Comparison of ENCODE assay signal across 31 cellular contexts in genomic region chr3:46609074-46609735, GRCh38. TPM values are rescaled to one million over a fixed set of nuclear protein-coding genes. Genes with fewer than 3 reads are reported as not detected.
DNase-seq lines count a peak whose midpoint lies in the region; ATAC-seq and TF ChIP-seq lines count a peak whose summit lies in the region.
"Had no signal": no experiment of that assay in that cellular context is flagged by ENCODE, and none has a peak within 500 bp of the region (broad histone marks: within the 10 kb centered on the region; RNA-seq: fewer than 3 reads in every experiment).

No MANE protein-coding gene starts in this region.

- H3K36me3 ChIP-seq in WERI-Rb-1, result no peaks in the 10 kb centered on the region
- H3K36me3 ChIP-seq in psoas muscle (ENCODE audit: insufficient read depth in 1 of 2, low read depth in 1 of 2), result no peaks in the 10 kb centered on the region
- H3K36me3 ChIP-seq: breast epithelium, left lung, Peyer's patch had no signal

- peaks cover 20% of the 10 kb centered on the region for H3K4me1 ChIP-seq in psoas muscle
- H3K4me1 ChIP-seq: breast epithelium, Peyer's patch had no signal

- ATAC-seq in left lobe of liver (peak; percentile 52), psoas muscle (peak; percentile 46 to 88 (median 64)), HG03439 (IDR thresholded peaks at IDR 0.05; ENCODE audit: unreplicated experiment) (no peak)
- no peak for ATAC-seq in stimulated activated naive B cell treated with anti-CD40 and anti-IgM and Interleukin-4, amounts not matched to agents 10 μg/mL and 1 μg/mL and 100 μg/mL, for 72 hours (replicated peaks)
- ATAC-seq: activated CD8-positive, alpha-beta T cell treated with anti-CD3 and anti-CD28 coated beads for 36 hours; left lung; naive thymus-derived CD8-positive, alpha-beta T cell; stimulated activated memory B cell treated with anti-CD40 and anti-IgM and Interleukin-4, amounts not matched to agents 10 μg/mL and 1 μg/mL and 100 μg/mL, for 72 hours had no signal

- no peaks in the 10 kb centered on the region for H3K4me1 Mint-ChIP-seq in activated CD4-positive, alpha-beta memory T cell treated with anti-CD3 and anti-CD28 coated beads for 36 hours (ENCODE audit: low read depth)
- H3K4me1 Mint-ChIP-seq in stimulated activated naive B cell treated with anti-CD40 and anti-IgM and Interleukin-4, amounts not matched to agents 10 μg/mL and 1 μg/mL and 100 μg/mL, for 72 hours, result no peaks in the 10 kb centered on the region
- H3K4me1 Mint-ChIP-seq: naive thymus-derived CD8-positive, alpha-beta T cell; stimulated activated memory B cell treated with anti-CD40 and anti-IgM and Interleukin-4, amounts not matched to agents 10 μg/mL and 1 μg/mL and 100 μg/mL, for 72 hours had no signal

- no peaks in the 10 kb centered on the region for H3K9me3 ChIP-seq in WERI-Rb-1 (ENCODE audit: severe bottlenecking)
- no peaks in the 10 kb centered on the region for H3K9me3 ChIP-seq in psoas muscle
- H3K9me3 ChIP-seq: breast epithelium, left lung, Peyer's patch had no signal

- no peaks in the 10 kb centered on the region for H3K9me3 Mint-ChIP-seq in activated CD4-positive, alpha-beta memory T cell treated with anti-CD3 and anti-CD28 coated beads for 36 hours
- no peaks in the 10 kb centered on the region for H3K9me3 Mint-ChIP-seq in stimulated activated naive B cell treated with anti-CD40 and anti-IgM and Interleukin-4, amounts not matched to agents 10 μg/mL and 1 μg/mL and 100 μg/mL, for 72 hours
- H3K9me3 Mint-ChIP-seq: activated CD8-positive, alpha-beta T cell treated with anti-CD3 and anti-CD28 coated beads for 36 hours; activated T-helper 2 cell treated with anti-CD3 and anti-CD28 coated beads, Interferon-gamma antibody, Interleukin-2, Interleukin-4, amounts not matched to agents 10 μg/mL and 5 μg/mL and 100 μg/mL, durations not matched to agents 14 hours and 24 hours and 36 hours; naive thymus-derived CD8-positive, alpha-beta T cell; stimulated activated memory B cell treated with anti-CD40 and anti-IgM and Interleukin-4, amounts not matched to agents 10 μg/mL and 1 μg/mL and 100 μg/mL, for 72 hours; T-helper 2 cell treated with Interferon-gamma antibody and Interleukin-4, amounts not matched to agents 5 μg/mL and 100 μg/mL, for 36 hours had no signal

- peaks cover 4% of the 10 kb centered on the region for H3K27me3 Mint-ChIP-seq in activated CD4-positive, alpha-beta memory T cell treated with anti-CD3 and anti-CD28 coated beads for 36 hours
- H3K27me3 Mint-ChIP-seq in stimulated activated naive B cell treated with anti-CD40 and anti-IgM and Interleukin-4, amounts not matched to agents 10 μg/mL and 1 μg/mL and 100 μg/mL, for 72 hours, result peaks cover 9 to 11% of the 10 kb centered on the region in 2 donors

- CTCF ChIA-PET in activated CD4-positive, alpha-beta memory T cell treated with anti-CD3 and anti-CD28 coated beads for 36 hours (lab: Charles Lee), result interaction anchor here (1.7 kb wide), 1 partner anchor 120 kb away, joined by 7 read pairs; no protein-coding TSS in a partner anchor

- TF ChIP-seq CTCF in WERI-Rb-1 (IDR thresholded peaks at IDR 0.05; ENCODE audit: low read depth, low read length), result no peak
- no peak for TF ChIP-seq CTCF in psoas muscle (IDR thresholded peaks at IDR 0.05)

- H3K27me3 ChIP-seq in WERI-Rb-1 (ENCODE audit: insufficient read depth, low read depth, severe bottlenecking) (no peaks in the 10 kb centered on the region), psoas muscle (ENCODE audit: insufficient read depth in 3 of 3, low read length in 2 of 3) (no peaks in the 10 kb centered on the region)
- H3K27me3 ChIP-seq: breast epithelium, left lung, Peyer's patch had no signal

- no peak overlapping the region for H3K27ac Mint-ChIP-seq in activated CD4-positive, alpha-beta memory T cell treated with anti-CD3 and anti-CD28 coated beads for 36 hours
- H3K27ac Mint-ChIP-seq in stimulated activated naive B cell treated with anti-CD40 and anti-IgM and Interleukin-4, amounts not matched to agents 10 μg/mL and 1 μg/mL and 100 μg/mL, for 72 hours, result no peak overlapping the region
- H3K27ac Mint-ChIP-seq: activated CD8-positive, alpha-beta T cell treated with anti-CD3 and anti-CD28 coated beads for 36 hours; activated naive CD8-positive, alpha-beta T cell; activated T-helper 2 cell treated with anti-CD3 and anti-CD28 coated beads, Interferon-gamma antibody, Interleukin-2, Interleukin-4, amounts not matched to agents 10 μg/mL and 5 μg/mL and 100 μg/mL, durations not matched to agents 14 hours and 24 hours and 36 hours; naive thymus-derived CD8-positive, alpha-beta T cell; stimulated activated memory B cell treated with anti-CD40 and anti-IgM and Interleukin-4, amounts not matched to agents 10 μg/mL and 1 μg/mL and 100 μg/mL, for 72 hours; T-helper 2 cell treated with Interferon-gamma antibody and Interleukin-4, amounts not matched to agents 5 μg/mL and 100 μg/mL, for 36 hours had no signal

- intact Hi-C loops in psoas muscle (cut with DNase I), result no loop called here
- intact Hi-C loops in activated CD4-positive, alpha-beta memory T cell treated with anti-CD3 and anti-CD28 coated beads for 36 hours (cut with micrococcal nuclease), result no loop called here

- POLR2A ChIA-PET in activated CD4-positive, alpha-beta memory T cell treated with anti-CD3 and anti-CD28 coated beads for 36 hours (lab: Charles Lee), result no interaction called here

- peak; percentile 14 for DNase-seq in LHCN-M2 (ENCODE audit: low read depth)
- peak; percentile 21 for DNase-seq in WERI-Rb-1
- peak; percentile 42 for DNase-seq in left lobe of liver (ENCODE audit: low spot score)
- peak in 1 of 2 donors; percentile 63 for DNase-seq in psoas muscle
- DNase-seq in activated CD4-positive, alpha-beta memory T cell treated with anti-CD3 and anti-CD28 coated beads for 36 hours, result no peak
- no peak for DNase-seq in stimulated activated naive B cell treated with anti-CD40 and anti-IgM and Interleukin-4, amounts not matched to agents 10 μg/mL and 1 μg/mL and 100 μg/mL, for 72 hours
- DNase-seq: activated CD8-positive, alpha-beta T cell treated with anti-CD3 and anti-CD28 coated beads for 36 hours; anterior cingulate cortex; C1 segment of cervical spinal cord; Calu3; DMS79; hippocampal formation; KBM-7; left lung; MM.1S; naive thymus-derived CD8-positive, alpha-beta T cell; NCI-H1436 treated with DMSO at 0.1 percent for 48 hours; NCI-H748 treated with DMSO at 0.1 percent for 48 hours; Peyer's patch; substantia nigra; trophoblast cell had no signal

- H3K27ac ChIP-seq in WERI-Rb-1 (no peak overlapping the region), psoas muscle (peak overlapping the region; percentile 16)
- H3K27ac ChIP-seq: breast epithelium, left lung, Peyer's patch had no signal

- H3K4me3 ChIP-seq in WERI-Rb-1 (ENCODE audit: low read depth, low read length) (no peak overlapping the region), psoas muscle (no peak overlapping the region)
- H3K4me3 ChIP-seq: breast epithelium, left lung, Peyer's patch, skin epidermis had no signal

- H3K36me3 Mint-ChIP-seq in activated CD4-positive, alpha-beta memory T cell treated with anti-CD3 and anti-CD28 coated beads for 36 hours, result no peaks in the 10 kb centered on the region
- H3K36me3 Mint-ChIP-seq in stimulated activated naive B cell treated with anti-CD40 and anti-IgM and Interleukin-4, amounts not matched to agents 10 μg/mL and 1 μg/mL and 100 μg/mL, for 72 hours, result no peaks in the 10 kb centered on the region
- H3K36me3 Mint-ChIP-seq: activated naive CD8-positive, alpha-beta T cell; naive thymus-derived CD8-positive, alpha-beta T cell; stimulated activated memory B cell treated with anti-CD40 and anti-IgM and Interleukin-4, amounts not matched to agents 10 μg/mL and 1 μg/mL and 100 μg/mL, for 72 hours had no signal

- no peak overlapping the region for H3K4me3 Mint-ChIP-seq in activated CD4-positive, alpha-beta memory T cell treated with anti-CD3 and anti-CD28 coated beads for 36 hours
- no peak overlapping the region for H3K4me3 Mint-ChIP-seq in stimulated activated naive B cell treated with anti-CD40 and anti-IgM and Interleukin-4, amounts not matched to agents 10 μg/mL and 1 μg/mL and 100 μg/mL, for 72 hours
- H3K4me3 Mint-ChIP-seq: activated CD8-positive, alpha-beta T cell treated with anti-CD3 and anti-CD28 coated beads for 36 hours; activated naive CD8-positive, alpha-beta T cell; naive thymus-derived CD8-positive, alpha-beta T cell; stimulated activated memory B cell treated with anti-CD40 and anti-IgM and Interleukin-4, amounts not matched to agents 10 μg/mL and 1 μg/mL and 100 μg/mL, for 72 hours; T-helper 2 cell treated with Interferon-gamma antibody and Interleukin-4, amounts not matched to agents 5 μg/mL and 100 μg/mL, for 36 hours had no signal

- WGBS in psoas muscle, 3 donors, result 33 to 50% (median 41%) methylated on average over 6 of the region's 6 CpGs

RNA-seq across cellular contexts. Expression of gene FAM240A, which starts 3.1 kb away (rescaled TPM):
- total RNA-seq in LHCN-M2 (2014; rRNA removed), result not detected in 2 replicates
- polyA plus RNA-seq in LHCN-M2 (2012), result not detected
- total RNA-seq in left lobe of liver, result not detected
- total RNA-seq in psoas muscle, result under 1 TPM in 1 of 4 donors, not detected in 3; 0.96 TPM
- under 1 TPM; 0.01 to 0.14 (median 0.04) TPM for polyA plus RNA-seq in psoas muscle
- total RNA-seq in activated CD4-positive, alpha-beta memory T cell treated with anti-CD3 and anti-CD28 coated beads for 36 hours, result not detected
- total RNA-seq: activated CD8-positive, alpha-beta T cell treated with anti-CD3 and anti-CD28 coated beads for 36 hours; activated T-helper 2 cell treated with anti-CD3 and anti-CD28 coated beads, Interferon-gamma antibody, Interleukin-2, Interleukin-4, amounts not matched to agents 10 μg/mL and 5 μg/mL and 100 μg/mL, durations not matched to agents 14 hours and 24 hours and 36 hours; breast epithelium; Calu3; chondrocyte; HT1080; left lung; mononuclear cell; naive thymus-derived CD8-positive, alpha-beta T cell; Peyer's patch had no signal
- polyA plus RNA-seq: naive thymus-derived CD8-positive, alpha-beta T cell had no signal

RNA-seq across cellular contexts. Expression of gene LRRC2, which starts 43.1 kb away (rescaled TPM):
- total RNA-seq in LHCN-M2 (2014; rRNA removed) (0.32 and 0.86 TPM in 2 replicates), left lobe of liver (7.4 TPM), psoas muscle (100 to 1,000 TPM in 1 of 4 donors, 10 to 100 TPM in 3; 65.1 to 160 (median 95.6) TPM)
- polyA plus RNA-seq in LHCN-M2 (2012), result 0.79 TPM
- polyA plus RNA-seq in psoas muscle, result 10 to 100 TPM in 2 of 3 donors, 1 to 10 TPM in 1; 8.3 to 60.3 (median 57.9) TPM
- not detected for total RNA-seq in activated CD4-positive, alpha-beta memory T cell treated with anti-CD3 and anti-CD28 coated beads for 36 hours
- total RNA-seq: activated CD8-positive, alpha-beta T cell treated with anti-CD3 and anti-CD28 coated beads for 36 hours; activated T-helper 2 cell treated with anti-CD3 and anti-CD28 coated beads, Interferon-gamma antibody, Interleukin-2, Interleukin-4, amounts not matched to agents 10 μg/mL and 5 μg/mL and 100 μg/mL, durations not matched to agents 14 hours and 24 hours and 36 hours; Calu3 had no signal
- polyA plus RNA-seq: naive thymus-derived CD8-positive, alpha-beta T cell had no signal

Comparison
In these comparisons a context has a peak if more than half of its experiments do, and no peak if none do; other contexts are left out.
1. DNase-seq: peak in LHCN-M2 (single experiment), WERI-Rb-1 (single experiment) and left lobe of liver (single experiment); none in activated CD4-positive, alpha-beta memory T cell treated with anti-CD3 and anti-CD28 coated beads for 36 hours (single experiment) and stimulated activated naive B cell treated with anti-CD40 and anti-IgM and Interleukin-4, amounts not matched to agents 10 μg/mL and 1 μg/mL and 100 μg/mL, for 72 hours (single experiment).
2. ATAC-seq: peak in left lobe of liver (single experiment) and psoas muscle (4 of 4); none in HG03439 (single experiment) and stimulated activated naive B cell treated with anti-CD40 and anti-IgM and Interleukin-4, amounts not matched to agents 10 μg/mL and 1 μg/mL and 100 μg/mL, for 72 hours (0 of 2).